Comparison of ENCODE assay signal across 9 cellular contexts in genomic region chr1:58754683-58755467, GRCh38. TPM values are rescaled to one million over a fixed set of nuclear protein-coding genes. Genes with fewer than 3 reads are reported as not detected.
DNase-seq lines count a peak whose midpoint lies in the region; ATAC-seq, FAIRE-seq and TF ChIP-seq lines count a peak whose summit lies in the region.
"Had no signal": no experiment of that assay in that cellular context is flagged by ENCODE, and none has a peak within 500 bp of the region (broad histone marks: within the 10 kb centered on the region; RNA-seq: fewer than 3 reads in every experiment).

No MANE protein-coding gene starts in this region.

- H3K4me1 Mint-ChIP-seq in activated naive CD4-positive, alpha-beta T cell treated with anti-CD3 and anti-CD28 coated beads, Interleukin-2, amount 50 U/mL, for 24 hours, result peaks cover 50% of the 10 kb centered on the region
- H3K4me1 Mint-ChIP-seq in activated T-cell treated with anti-CD3 and anti-CD28 coated beads, Interleukin-2, amount 50 U/mL, for 72 hours (ENCODE audit: low read depth), result peaks cover 42% of the 10 kb centered on the region

- H3K27ac Mint-ChIP-seq in activated naive CD4-positive, alpha-beta T cell treated with anti-CD3 and anti-CD28 coated beads, Interleukin-2, amount 50 U/mL, for 24 hours, result peak overlapping the region; percentile 74
- H3K27ac Mint-ChIP-seq in activated T-cell treated with anti-CD3 and anti-CD28 coated beads, Interleukin-2, amount 50 U/mL, for 72 hours, result peak overlapping the region; percentile 58

- H4K20me1 ChIP-seq in keratinocyte (ENCODE audit: control insufficient read depth, extremely low read depth, insufficient read depth, low read length), result no peaks in the 10 kb centered on the region

- no peak for TF ChIP-seq CTCF in keratinocyte (optimal IDR thresholded peaks at IDR 0.05 in 1 of 3, IDR thresholded peaks at IDR 0.05 in 1 of 3, conservative IDR thresholded peaks at IDR 0.05 in 1 of 3; ENCODE audit: extremely low read depth in 1 of 3, insufficient read depth in 2 of 3, low read length in 3 of 3)
- TF ChIP-seq CTCF in uterus (IDR thresholded peaks at IDR 0.05), result no peak

- H3K4me3 ChIP-seq in keratinocyte (ENCODE audit: control insufficient read depth in 2 of 3, extremely low read depth in 1 of 3, insufficient read depth in 2 of 3, low read depth in 1 of 3, low read length in 3 of 3), result no peak overlapping the region
- no peak overlapping the region for H3K4me3 ChIP-seq in uterus

- H3K36me3 ChIP-seq in keratinocyte (ENCODE audit: control insufficient read depth in 2 of 2, extremely low read depth in 1 of 2, insufficient read depth in 2 of 2, low read length in 2 of 2) (no peaks in the 10 kb centered on the region), uterus (no peaks in the 10 kb centered on the region)

- ATAC-seq in activated T-cell treated with anti-CD3 and anti-CD28 coated beads, Interleukin-2, amount 50 U/mL, for 72 hours (replicated peaks in 1 of 2), result peak; percentile 10 to 47
- ATAC-seq in GM21528 (IDR thresholded peaks at IDR 0.05; ENCODE audit: low FRiP score, unreplicated experiment), result no peak

- no peaks in the 10 kb centered on the region for H3K9me3 Mint-ChIP-seq in activated naive CD4-positive, alpha-beta T cell treated with anti-CD3 and anti-CD28 coated beads, Interleukin-2, amount 50 U/mL, for 24 hours
- H3K9me3 Mint-ChIP-seq in activated T-cell treated with anti-CD3 and anti-CD28 coated beads, Interleukin-2, amount 50 U/mL, for 72 hours, result peaks cover 0 to 2% of the 10 kb centered on the region in 2 donors

- H2AFZ ChIP-seq in keratinocyte (ENCODE audit: control insufficient read depth, low read length), result no peak overlapping the region

- DNase-seq in activated naive CD4-positive, alpha-beta T cell treated with Interleukin-2 at 50 U/mL for 16 hours, result no peak
- peak in 1 of 2 donors; percentile 11 for DNase-seq in activated T-cell treated with anti-CD3 and anti-CD28 coated beads, Interleukin-2, amount 50 U/mL, for 72 hours
- no peak for DNase-seq in keratinocyte (ENCODE audit: low read depth, low spot score)
- DNase-seq in uterus, result no peak
- DNase-seq in putamen (ENCODE audit: low spot score), result no peak
- DNase-seq in G401 (ENCODE audit: low spot score), result no peak

- H3K36me3 Mint-ChIP-seq in activated naive CD4-positive, alpha-beta T cell treated with anti-CD3 and anti-CD28 coated beads, Interleukin-2, amount 50 U/mL, for 24 hours, result no peaks in the 10 kb centered on the region
- no peaks in the 10 kb centered on the region for H3K36me3 Mint-ChIP-seq in activated T-cell treated with anti-CD3 and anti-CD28 coated beads, Interleukin-2, amount 50 U/mL, for 72 hours (ENCODE audit: insufficient read depth in 2 of 2)

- H3K4me3 Mint-ChIP-seq in activated naive CD4-positive, alpha-beta T cell treated with anti-CD3 and anti-CD28 coated beads, Interleukin-2, amount 50 U/mL, for 24 hours, result peak overlapping the region; percentile 67
- H3K4me3 Mint-ChIP-seq in activated T-cell treated with anti-CD3 and anti-CD28 coated beads, Interleukin-2, amount 50 U/mL, for 72 hours, result peak overlapping the region; percentile 60 to 75

- no peaks in the 10 kb centered on the region for H3K27me3 Mint-ChIP-seq in activated naive CD4-positive, alpha-beta T cell treated with anti-CD3 and anti-CD28 coated beads, Interleukin-2, amount 50 U/mL, for 24 hours
- no peaks in the 10 kb centered on the region for H3K27me3 Mint-ChIP-seq in activated T-cell treated with anti-CD3 and anti-CD28 coated beads, Interleukin-2, amount 50 U/mL, for 72 hours (ENCODE audit: low read depth)

- peak overlapping the region; percentile 70 for H3K27ac ChIP-seq in keratinocyte (ENCODE audit: control insufficient read depth, insufficient read depth, low read length)
- H3K27ac ChIP-seq in uterus, result peak overlapping the region; percentile 60 to 74
- H3K27ac ChIP-seq: C4-2B had no signal

- no peaks in the 10 kb centered on the region for H3K9me3 ChIP-seq in keratinocyte (ENCODE audit: control insufficient read depth, low read depth, low read length)
- no peaks in the 10 kb centered on the region for H3K9me3 ChIP-seq in uterus

- in situ Hi-C loops in G401 (cut with HindIII; ENCODE audit: low sequenced_read_pairs), result no loop called here

- intact Hi-C loops in uterus (cut with DNase I; ENCODE audit: low total_unique reads), result no loop called here

- dilution Hi-C loops in keratinocyte (cut with MboI; ENCODE audit: extremely low pct_ligation_motif_present, low sequenced_read_pairs), result no loop called here

- peaks cover 47% of the 10 kb centered on the region for H3K4me1 ChIP-seq in keratinocyte (ENCODE audit: control insufficient read depth, extremely low read depth, insufficient read depth, low read length)
- no peaks in the 10 kb centered on the region for H3K4me1 ChIP-seq in uterus

- FAIRE-seq in keratinocyte (lab: Jason Lieb, UNC), result peak; percentile 29

- no peak for TF ChIP-seq POLR2A in uterus (IDR thresholded peaks at IDR 0.05)

- H3K4me2 ChIP-seq in keratinocyte (ENCODE audit: control insufficient read depth, extremely low read depth, insufficient read depth, low read depth, low read length), result peak overlapping the region; percentile 34

- no peaks in the 10 kb centered on the region for H3K9me1 ChIP-seq in keratinocyte (ENCODE audit: control insufficient read depth, extremely low read depth, insufficient read depth, low read length)

- H3K27me3 ChIP-seq in keratinocyte (ENCODE audit: control insufficient read depth, extremely low read depth, insufficient read depth, low read length), result no peaks in the 10 kb centered on the region
- no peaks in the 10 kb centered on the region for H3K27me3 ChIP-seq in uterus

- no peaks in the 10 kb centered on the region for H3K79me2 ChIP-seq in keratinocyte (ENCODE audit: control insufficient read depth, insufficient read depth, low read length)

- no peak overlapping the region for H3K9ac ChIP-seq in keratinocyte (ENCODE audit: control insufficient read depth, extremely low read depth, insufficient read depth, low read length)

RNA-seq across cellular contexts. Expression of gene JUN, which starts 29.0 kb away (rescaled TPM):
- 10 to 100 TPM; 36.5 to 40.5 TPM for total RNA-seq in activated T-cell treated with anti-CD3 and anti-CD28 coated beads, Interleukin-2, amount 50 U/mL, for 72 hours
- polyA plus RNA-seq in keratinocyte, result 31.2 to 83.1 TPM (median 70.1 TPM) in 3 replicates
- 322 TPM for polyA plus RNA-seq in keratinocyte (2011; ENCODE audit: low read depth)
- polyA plus RNA-seq in keratinocyte (2011; cell fraction: cytosol; rRNA removed), result 20.0 and 37.1 TPM in 2 replicates
- polyA plus RNA-seq in keratinocyte (2011; cell fraction: nucleus; rRNA removed), result 170 and 226 TPM in 2 replicates
- polyA plus RNA-seq in keratinocyte (2012; ENCODE audit: low replicate concordance), result 43.2 and 179 TPM in 2 replicates
- 28.4 to 46.4 TPM (median 36.4 TPM) in 3 replicates for polyA minus RNA-seq in keratinocyte
- polyA minus RNA-seq in keratinocyte (2011; cell fraction: cytosol; rRNA and poly(A)+ RNA removed), result 76.4 TPM
- polyA minus RNA-seq in keratinocyte (2011; cell fraction: nucleus; rRNA and poly(A)+ RNA removed), result 198 and 206 TPM in 2 replicates
- total RNA-seq in uterus, result 100 to 1,000 TPM; 154 to 246 (median 239) TPM
- total RNA-seq in G401 (2014; rRNA removed; shearing (Covaris generic)), result 6.7 and 7.9 TPM in 2 replicates

RNA-seq across cellular contexts. Expression of gene MYSM1, which starts 55.0 kb away (rescaled TPM):
- total RNA-seq in activated T-cell treated with anti-CD3 and anti-CD28 coated beads, Interleukin-2, amount 50 U/mL, for 72 hours, result 10 to 100 TPM; 41.4 to 51.4 TPM
- polyA plus RNA-seq in keratinocyte, result 9.5 to 25.9 TPM (median 21.9 TPM) in 3 replicates
- polyA plus RNA-seq in keratinocyte (2011; ENCODE audit: low read depth), result 34.8 TPM
- polyA plus RNA-seq in keratinocyte (2011; cell fraction: cytosol; rRNA removed), result 3.7 and 7.7 TPM in 2 replicates
- polyA plus RNA-seq in keratinocyte (2011; cell fraction: nucleus; rRNA removed), result 39.0 and 54.7 TPM in 2 replicates
- 5.3 and 10.4 TPM in 2 replicates for polyA plus RNA-seq in keratinocyte (2012; ENCODE audit: low replicate concordance)
- 8.6 to 41.7 TPM (median 16.2 TPM) in 3 replicates for polyA minus RNA-seq in keratinocyte
- 8.8 TPM for polyA minus RNA-seq in keratinocyte (2011; cell fraction: cytosol; rRNA and poly(A)+ RNA removed)
- polyA minus RNA-seq in keratinocyte (2011; cell fraction: nucleus; rRNA and poly(A)+ RNA removed), result 28.7 and 52.4 TPM in 2 replicates
- 10 to 100 TPM; 14.4 to 61.3 (median 46.5) TPM for total RNA-seq in uterus
- total RNA-seq in G401 (2014; rRNA removed; shearing (Covaris generic)), result 3.8 and 7.7 TPM in 2 replicates
